22 cellular contexts compared by ENCODE assay signal in the genomic region with DNA sequence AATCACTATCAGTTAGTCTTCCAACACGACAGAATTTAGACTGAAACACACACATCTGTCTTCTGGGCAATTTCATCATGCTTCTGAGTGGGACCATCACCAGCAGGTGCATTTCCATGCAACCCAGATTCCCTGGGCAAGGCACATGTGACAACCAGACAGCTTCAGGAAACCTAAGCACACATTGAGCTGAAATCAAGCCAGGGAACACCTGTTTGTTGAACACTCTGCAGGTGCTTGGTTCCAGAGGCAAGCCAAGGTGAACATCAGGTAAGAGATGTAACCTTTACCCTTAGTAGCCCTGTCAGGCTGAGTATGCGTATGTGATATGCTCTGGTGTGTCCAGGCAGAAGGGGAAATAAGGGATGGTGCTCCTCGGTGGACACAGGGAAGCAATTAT. TPM values are rescaled to one million over a fixed set of nuclear protein-coding genes. Genes with fewer than 3 reads are reported as not detected.
DNase-seq lines count a peak whose midpoint lies in the region; ATAC-seq and TF ChIP-seq lines count a peak whose summit lies in the region.
"Had no signal": no experiment of that assay in that cellular context is flagged by ENCODE, and none has a peak within 500 bp of the region (broad histone marks: within the 10 kb centered on the region; RNA-seq: fewer than 3 reads in every experiment).

No MANE protein-coding gene starts in this region.

- no peak overlapping the region for H3K27ac Mint-ChIP-seq in chondrocyte (ENCODE audit: unreplicated experiment)
- H3K27ac Mint-ChIP-seq: H9 had no signal

- H3K9me3 Mint-ChIP-seq in chondrocyte (ENCODE audit: low read depth): no peaks in the 10 kb centered on the region
- H3K9me3 Mint-ChIP-seq: H9 had no signal

- no peaks in the 10 kb centered on the region for H3K27me3 Mint-ChIP-seq in chondrocyte (ENCODE audit: low read depth)

- peaks cover 2% of the 10 kb centered on the region for H3K36me3 Mint-ChIP-seq in chondrocyte (ENCODE audit: low read depth)

- no peak for TF ChIP-seq CTCF in chondrocyte (IDR thresholded peaks at IDR 0.05)

- peaks cover 20% of the 10 kb centered on the region for H3K4me1 Mint-ChIP-seq in chondrocyte (ENCODE audit: low read depth)

- DNase-seq in NCI-H146 (lab: John Stamatoyannopoulos, UW): peak; percentile 53
- DNase-seq in NCI-H146 treated with DMSO at 0.1 percent for 48 hours (lab: John Stamatoyannopoulos, UW; ENCODE audit: unreplicated experiment): no peak
- DNase-seq in COLO668 (lab: John Stamatoyannopoulos, UW; ENCODE audit: unreplicated experiment): peak; percentile 23
- DNase-seq in NCI-H2196 (lab: John Stamatoyannopoulos, UW; ENCODE audit: unreplicated experiment): peak; percentile 75
- DNase-seq in chondrocyte (ENCODE audit: low spot score): peak; percentile 5
- no peak for DNase-seq in cerebellar cortex (ENCODE audit: low spot score)
- DNase-seq in activated naive CD4-positive, alpha-beta T cell (lab: John Stamatoyannopoulos, UW): no peak
- DNase-seq: AML-193; COR-L47; DMS 273 treated with DMSO at 0.1 percent for 48 hours; GF-D8; H9; NCI-H1105; NCI-H187; NCI-H345; NCI-H526 treated with DMSO at 0.1 percent for 48 hours; NK-92 treated with Interleukin-12 subunit alpha and Interleukin-12 subunit beta, amount 100 ng/mL, for 24 hours; Peyer's patch had no signal

- ATAC-seq in HG03520 (IDR thresholded peaks at IDR 0.05; ENCODE audit: unreplicated experiment): no peak
- ATAC-seq: Right ventricle myocardium inferior had no signal

- H3K4me3 Mint-ChIP-seq in chondrocyte (ENCODE audit: unreplicated experiment): no peak overlapping the region
- H3K4me3 Mint-ChIP-seq: H9 had no signal

RNA-seq across cellular contexts. Expression of a gene that starts 3.3 kb away (rescaled TPM):
- 237 to 288 TPM (median 238 TPM) in 3 replicates for total RNA-seq in chondrocyte

RNA-seq across cellular contexts. Expression of a gene that starts 18.6 kb away (rescaled TPM):
- total RNA-seq in chondrocyte: 388 to 532 TPM (median 403 TPM) in 3 replicates

RNA-seq across cellular contexts. Expression of a gene that starts 19.9 kb away (rescaled TPM):
- total RNA-seq in chondrocyte: not detected in 3 replicates
- total RNA-seq: H9, LHCN-M2, Peyer's patch, Right ventricle myocardium inferior, SK-MEL-5 had no signal

RNA-seq across cellular contexts. Expression of a gene that starts 34.4 kb away (rescaled TPM):
- total RNA-seq in chondrocyte: 3.2 to 5.3 TPM (median 3.9 TPM) in 3 replicates
- total RNA-seq: Peyer's patch, Right ventricle myocardium inferior had no signal

RNA-seq across cellular contexts. Expression of a gene that starts 41.6 kb away (rescaled TPM):
- total RNA-seq in chondrocyte: 13.4 to 15.3 TPM (median 13.4 TPM) in 3 replicates

Comparison
In these comparisons a context has a peak if more than half of its experiments do, and no peak if none do; other contexts are left out.
1. DNase-seq: peak in NCI-H146 (single experiment), COLO668 (single experiment), NCI-H2196 (single experiment) and chondrocyte (single experiment); none in NCI-H146 treated with DMSO at 0.1 percent for 48 hours (single experiment), cerebellar cortex (single experiment) and activated naive CD4-positive, alpha-beta T cell (0 of 4).